11 cellular contexts compared by ENCODE assay signal in the genomic region with DNA sequence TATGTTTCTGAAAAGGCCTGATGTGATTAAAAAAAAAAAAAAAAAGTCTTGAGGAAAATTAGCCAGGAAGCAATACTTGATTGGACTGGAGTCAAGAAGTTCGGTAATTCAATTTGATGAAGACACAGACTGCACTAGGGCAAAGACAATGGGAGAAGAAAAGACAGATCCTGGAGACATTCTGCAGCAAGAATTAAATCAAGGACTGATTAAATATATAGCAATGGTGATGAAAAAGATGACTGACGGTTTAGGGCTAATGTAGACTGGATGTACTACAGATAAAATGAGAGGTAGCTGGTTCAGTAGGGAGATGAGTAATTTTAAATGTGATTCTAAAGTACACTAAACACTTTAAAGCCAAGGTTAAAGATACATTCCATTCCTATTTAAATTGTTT.
"Had no signal": no experiment of that assay in that cellular context is flagged by ENCODE, and none has a peak within 500 bp of the region (broad histone marks: within the 10 kb centered on the region; RNA-seq: fewer than 3 reads in every experiment).

No MANE protein-coding gene starts in this region.

- H3K4me3 ChIP-seq: right atrium auricular region, tibial nerve had no signal

- H3K4me3 Mint-ChIP-seq: brain, naive B cell had no signal

- H3K4me1 ChIP-seq: right atrium auricular region, tibial nerve had no signal

- H3K9me3 Mint-ChIP-seq: brain, naive B cell had no signal

- H3K27me3 ChIP-seq: right atrium auricular region, tibial nerve had no signal

- H3K27ac ChIP-seq: right atrium auricular region, tibial nerve had no signal

- DNase-seq: activated CD4-positive, CD25-positive, alpha-beta regulatory T cell treated with anti-CD3 and anti-CD28 coated beads, Interleukin-2, amount 50 U/mL, for 72 hours; activated gamma-delta T cell treated with Interleukin-2 at 50 U/mL for 16 hours; amygdala; hypothalamus; left colon; naive B cell; SHP77 treated with DMSO at 0.1 percent for 48 hours; small intestine had no signal

- H3K9me3 ChIP-seq: right atrium auricular region, tibial nerve had no signal

- H3K27me3 Mint-ChIP-seq: brain, naive B cell had no signal

- H3K4me1 Mint-ChIP-seq: brain, naive B cell had no signal
